In genomic region chr6:36119927-36120477, GRCh38 we compare ENCODE assay signal across 1 cellular context.
TF ChIP-seq lines count a peak whose summit lies in the region.

No MANE protein-coding gene starts in this region.

TF ChIP-seq in K562, 482 proteins besides CTCF, POLR2A, EP300 and RAD21 (continued from another document and continues in another):
- TF ChIP-seq HDAC2 (IDR thresholded peaks at IDR 0.05) (0 out of 2 replicates have a peak, but pooled peaks have one; percentile 61), TFAM (CRISPR knock-in tag; conservative IDR thresholded peaks at IDR 0.05) (no peak), RBFOX2 (IDR thresholded peaks at IDR 0.05; ENCODE audit: low read depth, low read length) (no peak), RBM25 (IDR thresholded peaks at IDR 0.05; ENCODE audit: low read depth, low read length, severe bottlenecking) (peak; percentile 97), THRAP3 (IDR thresholded peaks at IDR 0.05; ENCODE audit: borderline replicate concordance) (no peak), ATF1 (CRISPR knock-in tag; IDR thresholded peaks at IDR 0.05) (no peak), ATF1 (tag; IDR thresholded peaks at IDR 0.05) (no peak), CREB5 (CRISPR knock-in tag; IDR thresholded peaks at IDR 0.05) (no peak), MXI1 (IDR thresholded peaks at IDR 0.05; ENCODE audit: low read depth, low read length) (no peak), TAF9B (IDR thresholded peaks at IDR 0.05; ENCODE audit: partially characterized antibody) (no peak), PURB (CRISPR knock-in tag; IDR thresholded peaks at IDR 0.05; ENCODE audit: low read depth) (no peak), KLF1 (tag; IDR thresholded peaks at IDR 0.05) (no peak), UBTF (IDR thresholded peaks at IDR 0.05; ENCODE audit: borderline replicate concordance in 1 of 2, low read depth in 2 of 2, low read length in 2 of 2) (no peak), POLR2G (IDR thresholded peaks at IDR 0.05; ENCODE audit: low read depth, low read length) (no peak), FOXO4 (CRISPR knock-in tag; IDR thresholded peaks at IDR 0.05) (no peak), HINFP (tag; conservative IDR thresholded peaks at IDR 0.05; ENCODE audit: low read depth) (no peak), ELF1 (tag; IDR thresholded peaks at IDR 0.05) (no peak), ZNF766 (CRISPR knock-in tag; conservative IDR thresholded peaks at IDR 0.05) (no peak), IRF9 (tag; IDR thresholded peaks at IDR 0.05) (no peak), GTF2B (IDR thresholded peaks at IDR 0.05; ENCODE audit: extremely low read depth, insufficient read length) (no peak), KAT7 (CRISPR knock-in tag; IDR thresholded peaks at IDR 0.05; ENCODE audit: borderline replicate concordance) (no peak), ZNF780A (CRISPR knock-in tag; IDR thresholded peaks at IDR 0.05) (no peak), ZKSCAN8 (CRISPR knock-in tag; IDR thresholded peaks at IDR 0.05) (no peak), CHD1 (IDR thresholded peaks at IDR 0.05; ENCODE audit: low read length) (no peak), KHSRP (IDR thresholded peaks at IDR 0.05) (no peak), SREBF2 (CRISPR knock-in tag; IDR thresholded peaks at IDR 0.05) (no peak), CHD4 (IDR thresholded peaks at IDR 0.05; ENCODE audit: insufficient read depth, insufficient replicate concordance, low read depth, low read length, poor library complexity, severe bottlenecking) (peak; percentile 85), ZNF263 (CRISPR knock-in tag; IDR thresholded peaks at IDR 0.05; ENCODE audit: borderline replicate concordance) (no peak), ADNP (tag; IDR thresholded peaks at IDR 0.05) (peak; percentile 88), ETS1 (conservative IDR thresholded peaks at IDR 0.05; ENCODE audit: control insufficient read depth, low read depth, low read length) (no peak), SMARCA5 (IDR thresholded peaks at IDR 0.05) (peak; percentile 70; the same call in 1 of the 2 replicates), HNRNPL (IDR thresholded peaks at IDR 0.05; ENCODE audit: low read depth, low read length) (no peak), TCF15 (CRISPR knock-in tag; IDR thresholded peaks at IDR 0.05) (no peak), ESRRA (IDR thresholded peaks at IDR 0.05; ENCODE audit: borderline replicate concordance, low read depth) (no peak), BCOR (IDR thresholded peaks at IDR 0.05) (peak; percentile 94), TSHZ1 (CRISPR knock-in tag; IDR thresholded peaks at IDR 0.05) (no peak), ZNF23 (CRISPR knock-in tag; IDR thresholded peaks at IDR 0.05) (no peak), PTBP1 (IDR thresholded peaks at IDR 0.05; ENCODE audit: low read depth, low read length) (0 out of 2 replicates have a peak, but pooled peaks have one; percentile 25), POLR2H (tag; IDR thresholded peaks at IDR 0.05; ENCODE audit: low read depth) (no peak), ELK3 (CRISPR knock-in tag; IDR thresholded peaks at IDR 0.05) (no peak), ZBTB11 (CRISPR knock-in tag; IDR thresholded peaks at IDR 0.05) (no peak), RBM15 (IDR thresholded peaks at IDR 0.05; ENCODE audit: insufficient read depth, low read length) (no peak)
